ENCODE assay signal across 8 cellular contexts in the genomic region with DNA sequence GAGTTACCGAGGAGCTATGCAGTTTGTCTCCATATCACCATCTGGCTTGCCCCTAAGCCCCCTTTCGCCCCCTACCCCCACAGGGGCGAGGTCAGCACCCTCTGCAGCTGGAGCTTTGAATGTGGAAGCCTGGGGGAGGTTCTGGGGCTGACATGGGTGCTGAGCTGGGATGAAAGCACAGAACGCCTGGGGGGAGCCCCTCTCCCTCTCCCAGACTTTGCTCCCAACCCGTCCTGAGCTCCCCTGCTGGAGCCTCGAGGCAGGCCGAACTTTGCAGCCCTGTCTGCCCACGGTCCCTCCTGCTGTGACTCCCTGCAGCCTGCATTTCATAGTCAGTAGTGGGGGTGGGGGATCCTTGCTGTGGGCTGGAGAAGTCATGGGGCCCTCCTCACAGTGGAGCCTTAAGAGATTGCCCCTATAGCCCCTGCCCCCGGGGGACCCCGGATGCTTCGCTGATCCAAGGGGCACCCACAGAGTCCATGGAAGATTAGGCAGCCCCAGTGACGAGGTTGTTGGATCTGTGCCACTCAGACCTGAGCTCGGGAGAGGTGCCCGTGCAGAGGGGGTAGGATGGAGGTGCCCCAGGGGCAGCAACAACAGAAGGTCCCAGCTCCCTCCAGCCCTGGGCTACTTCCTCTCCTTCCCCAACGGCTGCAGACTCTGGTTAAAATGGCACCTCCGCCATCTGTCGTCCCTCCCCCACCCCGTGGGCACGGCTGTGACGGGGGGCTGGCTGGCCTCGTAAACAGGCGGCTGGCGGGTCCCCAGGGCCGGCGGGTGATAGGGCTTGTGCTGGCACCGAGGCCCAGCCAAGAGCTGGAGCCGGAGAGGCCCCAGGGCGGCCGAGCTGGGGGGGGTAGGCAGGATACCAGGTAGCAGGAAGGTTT.
DNase-seq lines count a peak whose midpoint lies in the region; ATAC-seq and TF ChIP-seq lines count a peak whose summit lies in the region.

No MANE protein-coding gene starts in this region.

- no peaks in the 10 kb centered on the region for H3K27me3 ChIP-seq in uterus

- H3K36me3 Mint-ChIP-seq in naive thymus-derived CD8-positive, alpha-beta T cell, result no peaks in the 10 kb centered on the region

- peak overlapping the region; percentile 34 to 80 (median 53) for H3K4me3 Mint-ChIP-seq in naive thymus-derived CD8-positive, alpha-beta T cell

- peaks cover 14 to 30% of the 10 kb centered on the region in 2 donors for H3K4me1 ChIP-seq in uterus

- H3K9me3 ChIP-seq in uterus, result no peaks in the 10 kb centered on the region

- H3K9me3 Mint-ChIP-seq in naive thymus-derived CD8-positive, alpha-beta T cell, result no peaks in the 10 kb centered on the region

- TF ChIP-seq CTCF in coronary artery (IDR thresholded peaks at IDR 0.05) (no peak), uterus (IDR thresholded peaks at IDR 0.05) (no peak)

- H3K4me1 Mint-ChIP-seq in naive thymus-derived CD8-positive, alpha-beta T cell, result peaks cover 21 to 50% (median 41%) of the 10 kb centered on the region in 4 donors

- ATAC-seq in naive thymus-derived CD8-positive, alpha-beta T cell, result peak; percentile 10 to 33

- peak; percentile 66 for DNase-seq in SIG-M5 treated with dmso at 0.1 percent for 504 hours (lab: John Stamatoyannopoulos, UW; ENCODE audit: unreplicated experiment)
- no peak for DNase-seq in SIG-M5 (lab: John Stamatoyannopoulos, UW)
- DNase-seq in SK-N-DZ (ENCODE audit: low spot score), result peak; percentile 49
- DNase-seq in coronary artery (ENCODE audit: low spot score), result peak; percentile 89
- peak in 9 of 10 donors; percentile 25 to 74 (median 42) for DNase-seq in naive thymus-derived CD8-positive, alpha-beta T cell
- peak; percentile 67 to 70 for DNase-seq in uterus
- DNase-seq in DMS153 (lab: John Stamatoyannopoulos, UW), result no peak
- no peak for DNase-seq in NCI-H226

- peak overlapping the region; percentile 29 to 91 (median 86) for H3K27ac Mint-ChIP-seq in naive thymus-derived CD8-positive, alpha-beta T cell

- no peak for TF ChIP-seq POLR2A in uterus (IDR thresholded peaks at IDR 0.05)

- peak overlapping the region; percentile 81 to 94 for H3K27ac ChIP-seq in coronary artery
- peak overlapping the region; percentile 89 to 99 for H3K27ac ChIP-seq in uterus

- no peaks in the 10 kb centered on the region for H3K27me3 Mint-ChIP-seq in naive thymus-derived CD8-positive, alpha-beta T cell

- H3K36me3 ChIP-seq in uterus, result no peaks in the 10 kb centered on the region

- intact Hi-C loops in uterus (cut with DNase I; ENCODE audit: low total_unique reads), result no loop called here

- H3K4me3 ChIP-seq in coronary artery (peak overlapping the region; percentile 64), uterus (no peak overlapping the region)

- POLR2A ChIA-PET in naive thymus-derived CD8-positive, alpha-beta T cell (lab: Charles Lee), result interaction anchor here (0.7 to 3.6 kb wide), 20 partner anchors 9 to 320 kb away, joined by 3 to 30 read pairs (median 4); partner anchors contain the start of gene IER5L

Comparison
In these comparisons a context has a peak if more than half of its experiments do, and no peak if none do; other contexts are left out.
1. DNase-seq: peak in SIG-M5 treated with dmso at 0.1 percent for 504 hours (single experiment), SK-N-DZ (single experiment), coronary artery (single experiment), naive thymus-derived CD8-positive, alpha-beta T cell (9 of 10) and uterus (2 of 2); none in SIG-M5 (single experiment), DMS153 (single experiment) and NCI-H226 (single experiment).